In the genomic region with DNA sequence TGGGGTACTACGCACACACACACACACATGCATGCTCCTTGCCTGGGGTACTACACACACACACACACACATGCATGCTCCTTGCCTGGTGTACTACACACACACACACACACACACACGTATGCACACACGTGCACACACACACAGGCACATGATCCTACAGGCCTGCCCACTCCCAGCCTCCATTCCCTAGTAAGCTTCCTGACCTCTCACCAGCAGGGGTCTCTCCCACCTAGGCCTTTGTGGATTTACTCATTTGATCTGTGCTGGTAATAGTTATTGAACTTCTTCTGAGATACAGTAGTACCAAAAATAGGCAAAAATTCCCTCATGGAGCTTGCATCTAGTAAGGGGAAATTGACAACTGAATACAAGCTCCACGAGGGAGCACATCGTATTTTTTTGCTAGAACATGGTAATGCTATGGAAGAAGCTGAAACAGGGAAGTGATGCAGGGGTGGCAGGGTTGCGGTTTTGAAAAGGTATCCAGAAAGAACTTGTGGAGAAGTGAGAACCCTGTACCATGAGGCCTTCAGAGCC, we compare ENCODE assay signal across 9 cellular contexts. TPM values are rescaled to one million over a fixed set of nuclear protein-coding genes. Genes with fewer than 3 reads are reported as not detected.
A peak's percentile ranks its signal among the peaks of the same experiment; 100 is the strongest.
DNase-seq lines count a peak whose midpoint lies in the region; ATAC-seq and TF ChIP-seq lines count a peak whose summit lies in the region.
"Had no signal": no experiment of that assay in that cellular context is flagged by ENCODE, and none has a peak within 500 bp of the region (broad histone marks: within the 10 kb centered on the region; RNA-seq: fewer than 3 reads in every experiment).

No MANE protein-coding gene starts in this region.

- H3K4me3 Mint-ChIP-seq in activated CD4-positive, alpha-beta memory T cell treated with anti-CD3 and anti-CD28 coated beads for 36 hours, result no peak overlapping the region
- no peak overlapping the region for H3K4me3 Mint-ChIP-seq in activated CD4-positive, alpha-beta memory T cell treated with anti-CD3 and anti-CD28 coated beads, Interleukin-2, amount 10 ng/mL, durations not matched to agents 7 days and 5 days
- H3K4me3 Mint-ChIP-seq: activated naive CD4-positive, alpha-beta T cell treated with anti-CD3 and anti-CD28 coated beads, Interleukin-2, amount 50 U/mL, for 24 hours had no signal

- no peak overlapping the region for H3K27ac Mint-ChIP-seq in activated CD4-positive, alpha-beta memory T cell treated with anti-CD3 and anti-CD28 coated beads for 36 hours
- H3K27ac Mint-ChIP-seq in activated CD4-positive, alpha-beta memory T cell treated with anti-CD3 and anti-CD28 coated beads, Interleukin-2, amount 10 ng/mL, durations not matched to agents 7 days and 5 days, result no peak overlapping the region

- no peak overlapping the region for H3K4me3 ChIP-seq in kidney epithelial cell (ENCODE audit: low read depth, low read length)
- no peak overlapping the region for H3K4me3 ChIP-seq in tibial artery

- peaks cover 0 to 17% (median 13%) of the 10 kb centered on the region in 4 donors for H3K4me1 ChIP-seq in tibial artery

- H3K27ac ChIP-seq in tibial artery, result no peak overlapping the region

- CTCF ChIA-PET in activated CD4-positive, alpha-beta memory T cell treated with anti-CD3 and anti-CD28 coated beads for 36 hours (lab: Charles Lee), result interaction anchor here (0.8 to 9.6 kb wide), 15 partner anchors 9 to 252 kb away, joined by 3 to 173 read pairs (median 5); partner anchors contain the start of genes GORASP1 and TTC21A
- CTCF ChIA-PET in activated CD4-positive, alpha-beta memory T cell treated with anti-CD3 and anti-CD28 coated beads, Interleukin-2, amount 10 ng/mL, durations not matched to agents 7 days and 5 days (lab: Charles Lee), result interaction anchor here (0.7 to 4.2 kb wide), 12 partner anchors 8 to 252 kb away, joined by 3 to 96 read pairs (median 4); partner anchors contain the start of genes GORASP1 and TTC21A

- TF ChIP-seq CTCF in kidney epithelial cell (IDR thresholded peaks at IDR 0.05; ENCODE audit: insufficient read depth, low read length, poor library complexity, severe bottlenecking) (peak; percentile 62), tibial artery (IDR thresholded peaks at IDR 0.05) (peak; percentile 59 to 72)

- POLR2A ChIA-PET in activated CD4-positive, alpha-beta memory T cell treated with anti-CD3 and anti-CD28 coated beads for 36 hours (lab: Charles Lee), result interaction anchor here (1.2 to 1.3 kb wide), 2 partner anchors 14 to 19 kb away, joined by 3 read pairs; partner anchors contain the start of genes GORASP1 and TTC21A
- POLR2A ChIA-PET in activated CD4-positive, alpha-beta memory T cell treated with anti-CD3 and anti-CD28 coated beads, Interleukin-2, amount 10 ng/mL, durations not matched to agents 7 days and 5 days (lab: Charles Lee), result interaction anchor here (0.5 to 2.5 kb wide), 10 partner anchors 9 to 161 kb away, joined by 3 to 20 read pairs (median 4); partner anchors contain the start of genes GORASP1 and TTC21A

- no peaks in the 10 kb centered on the region for H3K36me3 Mint-ChIP-seq in activated CD4-positive, alpha-beta memory T cell treated with anti-CD3 and anti-CD28 coated beads for 36 hours
- no peaks in the 10 kb centered on the region for H3K36me3 Mint-ChIP-seq in activated CD4-positive, alpha-beta memory T cell treated with anti-CD3 and anti-CD28 coated beads, Interleukin-2, amount 10 ng/mL, durations not matched to agents 7 days and 5 days (ENCODE audit: low read depth)
- H3K36me3 Mint-ChIP-seq: activated naive CD4-positive, alpha-beta T cell treated with anti-CD3 and anti-CD28 coated beads, Interleukin-2, amount 50 U/mL, for 24 hours had no signal

- H3K4me1 Mint-ChIP-seq in activated CD4-positive, alpha-beta memory T cell treated with anti-CD3 and anti-CD28 coated beads for 36 hours (ENCODE audit: low read depth), result peaks cover 18% of the 10 kb centered on the region
- H3K4me1 Mint-ChIP-seq in activated CD4-positive, alpha-beta memory T cell treated with anti-CD3 and anti-CD28 coated beads, Interleukin-2, amount 10 ng/mL, durations not matched to agents 7 days and 5 days, result peaks cover 24% of the 10 kb centered on the region

- no peaks in the 10 kb centered on the region for H3K9me3 ChIP-seq in tibial artery

- ATAC-seq in GM18520 (IDR thresholded peaks at IDR 0.05; ENCODE audit: unreplicated experiment) (no peak), HG03457 (IDR thresholded peaks at IDR 0.05; ENCODE audit: unreplicated experiment) (no peak)

- no peaks in the 10 kb centered on the region for H3K9me3 Mint-ChIP-seq in activated CD4-positive, alpha-beta memory T cell treated with anti-CD3 and anti-CD28 coated beads for 36 hours
- no peaks in the 10 kb centered on the region for H3K9me3 Mint-ChIP-seq in activated CD4-positive, alpha-beta memory T cell treated with anti-CD3 and anti-CD28 coated beads, Interleukin-2, amount 10 ng/mL, durations not matched to agents 7 days and 5 days
- H3K9me3 Mint-ChIP-seq: activated naive CD4-positive, alpha-beta T cell treated with anti-CD3 and anti-CD28 coated beads, Interleukin-2, amount 50 U/mL, for 24 hours had no signal

- no peaks in the 10 kb centered on the region for H3K27me3 Mint-ChIP-seq in activated CD4-positive, alpha-beta memory T cell treated with anti-CD3 and anti-CD28 coated beads for 36 hours
- no peaks in the 10 kb centered on the region for H3K27me3 Mint-ChIP-seq in activated CD4-positive, alpha-beta memory T cell treated with anti-CD3 and anti-CD28 coated beads, Interleukin-2, amount 10 ng/mL, durations not matched to agents 7 days and 5 days
- H3K27me3 Mint-ChIP-seq: activated naive CD4-positive, alpha-beta T cell treated with anti-CD3 and anti-CD28 coated beads, Interleukin-2, amount 50 U/mL, for 24 hours had no signal

- intact Hi-C loops in activated CD4-positive, alpha-beta memory T cell treated with anti-CD3 and anti-CD28 coated beads for 36 hours (cut with micrococcal nuclease), result loop anchor here (1.0 to 2.0 kb wide), 3 partner anchors 66 to 166 kb away; partner anchors contain the start of gene XIRP1
- intact Hi-C loops in tibial artery (cut with DNase I; ENCODE audit: low total_unique reads), result loop anchor here (5.0 kb wide), 1 partner anchor 66 kb away; the partner anchor contains the start of gene XIRP1

- no peaks in the 10 kb centered on the region for H3K27me3 ChIP-seq in kidney epithelial cell (ENCODE audit: control insufficient read depth, insufficient read depth, low read length)
- no peaks in the 10 kb centered on the region for H3K27me3 ChIP-seq in tibial artery

- peak; percentile 65 for DNase-seq in activated CD4-positive, alpha-beta memory T cell treated with anti-CD3 and anti-CD28 coated beads for 36 hours
- DNase-seq in activated CD4-positive, alpha-beta memory T cell treated with anti-CD3 and anti-CD28 coated beads, Interleukin-2, amount 10 ng/mL, durations not matched to agents 7 days and 5 days, result no peak
- DNase-seq in NCI-H2029 (lab: John Stamatoyannopoulos, UW) (peak; percentile 26), astrocyte of the hippocampus (ENCODE audit: low read depth, low spot score) (peak; percentile 69), kidney epithelial cell (ENCODE audit: low read depth) (no peak), tibial artery (no peak)

- H3K36me3 ChIP-seq in kidney epithelial cell (ENCODE audit: control insufficient read depth, insufficient read depth, low read length) (no peaks in the 10 kb centered on the region), tibial artery (peaks cover 0 to 6% (median 0%) of the 10 kb centered on the region in 3 donors)

RNA-seq across cellular contexts. Expression of gene TTC21A, which starts 19.1 kb away (rescaled TPM):
- 1 to 10 TPM; 1.7 to 1.8 TPM for total RNA-seq in activated CD4-positive, alpha-beta memory T cell treated with anti-CD3 and anti-CD28 coated beads for 36 hours
- 10 to 100 TPM; 11.2 to 12.1 TPM for total RNA-seq in activated CD4-positive, alpha-beta memory T cell treated with anti-CD3 and anti-CD28 coated beads, Interleukin-2, amount 10 ng/mL, durations not matched to agents 7 days and 5 days
- 2.3 and 6.7 TPM in 2 replicates for total RNA-seq in kidney epithelial cell

RNA-seq across cellular contexts. Expression of gene GORASP1, which starts 19.2 kb away (rescaled TPM):
- 10 to 100 TPM; 32.7 to 34.1 TPM for total RNA-seq in activated CD4-positive, alpha-beta memory T cell treated with anti-CD3 and anti-CD28 coated beads for 36 hours
- 10 to 100 TPM; 52.0 to 53.1 TPM for total RNA-seq in activated CD4-positive, alpha-beta memory T cell treated with anti-CD3 and anti-CD28 coated beads, Interleukin-2, amount 10 ng/mL, durations not matched to agents 7 days and 5 days
- total RNA-seq in kidney epithelial cell, result 34.8 and 43.5 TPM in 2 replicates

RNA-seq across cellular contexts. Expression of gene CSRNP1, which starts 26.8 kb away (rescaled TPM):
- 10 to 100 TPM; 63.0 to 66.2 TPM for total RNA-seq in activated CD4-positive, alpha-beta memory T cell treated with anti-CD3 and anti-CD28 coated beads for 36 hours
- total RNA-seq in activated CD4-positive, alpha-beta memory T cell treated with anti-CD3 and anti-CD28 coated beads, Interleukin-2, amount 10 ng/mL, durations not matched to agents 7 days and 5 days, result 10 to 100 TPM; 32.5 to 33.2 TPM
- 27.5 and 30.8 TPM in 2 replicates for total RNA-seq in kidney epithelial cell

Comparison
In these comparisons a context has a peak if more than half of its experiments do, and no peak if none do; other contexts are left out.
1. DNase-seq: peak in activated CD4-positive, alpha-beta memory T cell treated with anti-CD3 and anti-CD28 coated beads for 36 hours (single experiment), NCI-H2029 (single experiment) and astrocyte of the hippocampus (single experiment); none in activated CD4-positive, alpha-beta memory T cell treated with anti-CD3 and anti-CD28 coated beads, Interleukin-2, amount 10 ng/mL, durations not matched to agents 7 days and 5 days (single experiment), kidney epithelial cell (single experiment) and tibial artery (0 of 2).